ENCODE assay signal across 8 cellular contexts in genomic region chr17:59753522-59754467, GRCh38. TPM values are rescaled to one million over a fixed set of nuclear protein-coding genes. Genes with fewer than 3 reads are reported as not detected.
DNase-seq lines count a peak whose midpoint lies in the region; ATAC-seq, FAIRE-seq and TF ChIP-seq lines count a peak whose summit lies in the region.

No MANE protein-coding gene starts in this region.

- peak overlapping the region in 5 of 12 donors; percentile 5 to 41 (median 18) for H3K4me3 ChIP-seq in heart left ventricle

- no peaks in the 10 kb centered on the region for H3K9me3 ChIP-seq in heart left ventricle

- POLR2A ChIA-PET in activated naive CD8-positive, alpha-beta T cell treated with anti-CD3 and anti-CD28 coated beads, Interleukin-2, amount 10 ng/mL, durations not matched to agents 7 days and 5 days (lab: Charles Lee) = interaction anchor here (0.7 to 2.5 kb wide), 13 partner anchors 11 to 211 kb away, joined by 3 to 27 read pairs (median 4); partner anchors contain the start of gene RNFT1

- no peak for TF ChIP-seq POLR2A in heart left ventricle (IDR thresholded peaks at IDR 0.05)

- H3K27me3 ChIP-seq in heart left ventricle = no peaks in the 10 kb centered on the region

- peaks cover 0 to 57% (median 0%) of the 10 kb centered on the region in 12 donors for H3K4me1 ChIP-seq in heart left ventricle

- DNase-seq in A172 (ENCODE audit: low spot score) = peak; percentile 79
- DNase-seq in GM04504 (ENCODE audit: low read depth) = peak; percentile 76
- peak; percentile 87 for DNase-seq in HTR-8/SVneo (ENCODE audit: insufficient read length, low spot score)
- DNase-seq in NCI-H748 treated with DMSO at 0.1 percent for 48 hours (lab: John Stamatoyannopoulos, UW) = peak; percentile 81
- DNase-seq in activated naive CD8-positive, alpha-beta T cell treated with anti-CD3 and anti-CD28 coated beads, Interleukin-2, amount 10 ng/mL, durations not matched to agents 7 days and 5 days = no peak
- DNase-seq in heart left ventricle = peak in 1 of 5 donors; percentile 29
- DNase-seq in progenitor cell of endocrine pancreas (ENCODE audit: low spot score, unreplicated experiment) = no peak
- no peak for DNase-seq in HK-2 (ENCODE audit: unreplicated experiment)

- H3K27me3 Mint-ChIP-seq in activated naive CD8-positive, alpha-beta T cell treated with anti-CD3 and anti-CD28 coated beads, Interleukin-2, amount 10 ng/mL, durations not matched to agents 7 days and 5 days = no peaks in the 10 kb centered on the region
- no peaks in the 10 kb centered on the region for H3K27me3 Mint-ChIP-seq in progenitor cell of endocrine pancreas

- H3K4me3 Mint-ChIP-seq in activated naive CD8-positive, alpha-beta T cell treated with anti-CD3 and anti-CD28 coated beads, Interleukin-2, amount 10 ng/mL, durations not matched to agents 7 days and 5 days = peak overlapping the region; percentile 62
- no peak overlapping the region for H3K4me3 Mint-ChIP-seq in progenitor cell of endocrine pancreas (ENCODE audit: low read depth)

- 29 to 32% (median 30%) methylated on average over 3 of the region's 3 CpGs for WGBS in heart left ventricle, 4 donors

- H3K27ac Mint-ChIP-seq in activated naive CD8-positive, alpha-beta T cell treated with anti-CD3 and anti-CD28 coated beads, Interleukin-2, amount 10 ng/mL, durations not matched to agents 7 days and 5 days = peak overlapping the region; percentile 85
- H3K27ac Mint-ChIP-seq in progenitor cell of endocrine pancreas = peak overlapping the region; percentile 82

- peaks cover 39% of the 10 kb centered on the region for H3K4me1 Mint-ChIP-seq in activated naive CD8-positive, alpha-beta T cell treated with anti-CD3 and anti-CD28 coated beads, Interleukin-2, amount 10 ng/mL, durations not matched to agents 7 days and 5 days
- H3K4me1 Mint-ChIP-seq in progenitor cell of endocrine pancreas (ENCODE audit: low read depth) = peaks cover 27% of the 10 kb centered on the region

- peak; percentile 88 for ATAC-seq in activated naive CD8-positive, alpha-beta T cell treated with anti-CD3 and anti-CD28 coated beads, Interleukin-2, amount 10 ng/mL, durations not matched to agents 7 days and 5 days (ENCODE audit: low read depth)
- peak; percentile 89 to 92 (median 90) for ATAC-seq in heart left ventricle

- peak; percentile 61 to 83 (median 76) for TF ChIP-seq CTCF in heart left ventricle (IDR thresholded peaks at IDR 0.05)
- TF ChIP-seq CTCF in progenitor cell of endocrine pancreas (IDR thresholded peaks at IDR 0.05; ENCODE audit: unreplicated experiment) = peak; percentile 84

- no peak for FAIRE-seq in HTR-8/SVneo (lab: Jason Lieb, UNC)

- peaks cover 0 to 19% (median 3%) of the 10 kb centered on the region in 9 donors for H3K36me3 ChIP-seq in heart left ventricle

- peak overlapping the region in 5 of 12 donors; percentile 2 to 85 (median 36) for H3K27ac ChIP-seq in heart left ventricle

- intact Hi-C loops in heart left ventricle (cut with DNase I) = loop anchor here in 8 of 10 donors (1.0 to 10.0 kb wide), 8 partner anchors 22 to 284 kb away; no protein-coding TSS in a partner anchor

- peaks cover 7% of the 10 kb centered on the region for H3K36me3 Mint-ChIP-seq in activated naive CD8-positive, alpha-beta T cell treated with anti-CD3 and anti-CD28 coated beads, Interleukin-2, amount 10 ng/mL, durations not matched to agents 7 days and 5 days
- peaks cover 5% of the 10 kb centered on the region for H3K36me3 Mint-ChIP-seq in progenitor cell of endocrine pancreas (ENCODE audit: insufficient read depth)

- no peaks in the 10 kb centered on the region for H3K9me3 Mint-ChIP-seq in activated naive CD8-positive, alpha-beta T cell treated with anti-CD3 and anti-CD28 coated beads, Interleukin-2, amount 10 ng/mL, durations not matched to agents 7 days and 5 days
- H3K9me3 Mint-ChIP-seq in progenitor cell of endocrine pancreas (ENCODE audit: low read depth) = no peaks in the 10 kb centered on the region

RNA-seq across cellular contexts. Expression of gene VMP1, which starts 46.3 kb away (rescaled TPM):
- total RNA-seq in A172 (2014; rRNA removed; shearing (Covaris generic)) = 345 and 392 TPM in 2 replicates
- 100 to 1,000 TPM; 114 to 116 TPM for total RNA-seq in activated naive CD8-positive, alpha-beta T cell treated with anti-CD3 and anti-CD28 coated beads, Interleukin-2, amount 10 ng/mL, durations not matched to agents 7 days and 5 days
- total RNA-seq in heart left ventricle (100 to 1,000 TPM in 1 of 9 donors, 10 to 100 TPM in 8; 36.1 to 181 (median 50.1) TPM), progenitor cell of endocrine pancreas (162 and 177 TPM in 2 replicates)
- 10 to 100 TPM; 19.3 to 54.6 TPM for polyA plus RNA-seq in heart left ventricle

RNA-seq across cellular contexts. Expression of gene PTRH2, which starts 46.6 kb away (rescaled TPM):
- 51.7 and 60.5 TPM in 2 replicates for total RNA-seq in A172 (2014; rRNA removed; shearing (Covaris generic))
- 10 to 100 TPM; 16.2 to 17.3 TPM for total RNA-seq in activated naive CD8-positive, alpha-beta T cell treated with anti-CD3 and anti-CD28 coated beads, Interleukin-2, amount 10 ng/mL, durations not matched to agents 7 days and 5 days
- 10 to 100 TPM in 2 of 9 donors, 1 to 10 TPM in 7; 6.7 to 20.1 (median 9.0) TPM for total RNA-seq in heart left ventricle
- polyA plus RNA-seq in heart left ventricle = 10 to 100 TPM; 17.7 to 25.2 TPM
- total RNA-seq in progenitor cell of endocrine pancreas = 19.2 and 23.8 TPM in 2 replicates

Comparison
In these comparisons a context has a peak if more than half of its experiments do, and no peak if none do; other contexts are left out.
1. DNase-seq: peak in A172 (single experiment), GM04504 (single experiment), HTR-8/SVneo (single experiment) and NCI-H748 treated with DMSO at 0.1 percent for 48 hours (single experiment); none in activated naive CD8-positive, alpha-beta T cell treated with anti-CD3 and anti-CD28 coated beads, Interleukin-2, amount 10 ng/mL, durations not matched to agents 7 days and 5 days (single experiment), progenitor cell of endocrine pancreas (single experiment) and HK-2 (single experiment).